ENCODE assay signal across 8 cellular contexts in the genomic region with DNA sequence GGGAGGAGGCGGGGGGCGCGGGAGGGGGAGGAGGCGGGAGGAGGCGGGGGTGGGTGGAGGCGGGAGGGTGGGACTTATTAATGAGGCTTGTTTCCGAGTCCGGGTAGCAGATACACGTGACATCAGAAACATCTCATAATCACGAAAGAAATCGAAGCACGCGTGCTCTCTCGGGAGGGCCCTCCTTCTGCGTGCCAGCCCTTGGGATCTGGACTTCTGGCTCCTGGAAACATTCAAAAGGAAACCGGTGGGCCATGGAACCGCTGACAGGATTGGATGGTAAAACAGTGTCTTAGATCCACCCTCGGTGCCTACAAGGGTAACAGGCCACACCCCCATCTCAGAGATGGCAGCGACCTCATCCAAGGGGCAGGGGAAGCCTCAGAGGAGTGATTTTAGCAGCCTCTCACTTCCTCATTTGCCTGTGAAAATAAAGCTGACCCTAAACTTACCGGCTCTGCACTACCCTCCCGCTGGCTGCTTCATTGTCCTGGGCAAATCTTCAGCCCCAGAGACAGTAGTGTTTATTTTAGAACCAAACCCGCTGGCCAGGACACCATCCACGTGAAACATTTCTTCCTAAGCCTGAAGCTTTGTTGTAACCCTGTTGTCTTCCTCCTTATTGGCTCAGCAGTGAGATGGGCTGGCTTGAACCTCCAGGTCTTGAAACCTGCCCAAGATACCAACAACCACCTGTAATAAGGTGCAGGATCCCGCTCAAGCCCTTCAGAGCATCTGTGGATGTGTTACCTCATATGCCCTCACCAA.
DNase-seq lines count a peak whose midpoint lies in the region; ATAC-seq lines count a peak whose summit lies in the region.

No MANE protein-coding gene starts in this region.

- peak; percentile 82 for ATAC-seq in HG03039 (IDR thresholded peaks at IDR 0.05; ENCODE audit: unreplicated experiment)

- peaks cover 7% of the 10 kb centered on the region for H3K4me1 ChIP-seq in mesodermal cell (ENCODE audit: control insufficient read depth, insufficient read depth, low read length, poor library complexity, severe bottlenecking)

- peak overlapping the region; percentile 91 for H3K27ac ChIP-seq in mesodermal cell (ENCODE audit: low read depth, low read length, severe bottlenecking)

- H3K4me3 ChIP-seq in mesodermal cell (ENCODE audit: extremely low read depth, insufficient read depth, low read length, poor library complexity, severe bottlenecking), result peak overlapping the region; percentile 23

- 12 to 16% methylated on average over 13 to 16 of the region's 24 CpGs for WGBS in mesodermal cell (ENCODE audit: insufficient coverage in 2 of 2), 2 experiments

- H3K36me3 ChIP-seq in mesodermal cell (ENCODE audit: control insufficient read depth, insufficient read depth, low read length), result no peaks in the 10 kb centered on the region

- DNase-seq in activated CD4-positive, CD25-positive, alpha-beta regulatory T cell (lab: John Stamatoyannopoulos, UW), result peak in 3 of 4 experiments; percentile 7 to 28 (median 12)
- DNase-seq in activated CD4-positive, CD25-positive, alpha-beta regulatory T cell treated with anti-CD3 and anti-CD28 coated beads, Interleukin-2, amount 50 U/mL, for 72 hours, result no peak
- peak; percentile 84 for DNase-seq in NCI-H2196 treated with DMSO at 0.1 percent for 48 hours (lab: John Stamatoyannopoulos, UW; ENCODE audit: unreplicated experiment)
- DNase-seq in activated CD4-positive, alpha-beta T cell treated with anti-CD3 and anti-CD28 coated beads, Interleukin-2, amount 50 U/mL, for 24 hours (ENCODE audit: low read depth in 1 of 2, low spot score in 1 of 2), result peak; percentile 17 to 39
- DNase-seq in effector CD8-positive, alpha-beta T cell (lab: John Stamatoyannopoulos, UW), result peak; percentile 60
- peak; percentile 12 to 29 for DNase-seq in stimulated activated CD8-positive, alpha-beta memory T cell treated with anti-CD3 and anti-CD28 coated beads, Interleukin-15, amount 100 ng/mL, for 4 hours (ENCODE audit: low read depth in 2 of 2)

- no peaks in the 10 kb centered on the region for H3K9me3 ChIP-seq in mesodermal cell (ENCODE audit: control insufficient read depth, low read length)
